Comparison of ENCODE assay signal across 23 cellular contexts in the genomic region with DNA sequence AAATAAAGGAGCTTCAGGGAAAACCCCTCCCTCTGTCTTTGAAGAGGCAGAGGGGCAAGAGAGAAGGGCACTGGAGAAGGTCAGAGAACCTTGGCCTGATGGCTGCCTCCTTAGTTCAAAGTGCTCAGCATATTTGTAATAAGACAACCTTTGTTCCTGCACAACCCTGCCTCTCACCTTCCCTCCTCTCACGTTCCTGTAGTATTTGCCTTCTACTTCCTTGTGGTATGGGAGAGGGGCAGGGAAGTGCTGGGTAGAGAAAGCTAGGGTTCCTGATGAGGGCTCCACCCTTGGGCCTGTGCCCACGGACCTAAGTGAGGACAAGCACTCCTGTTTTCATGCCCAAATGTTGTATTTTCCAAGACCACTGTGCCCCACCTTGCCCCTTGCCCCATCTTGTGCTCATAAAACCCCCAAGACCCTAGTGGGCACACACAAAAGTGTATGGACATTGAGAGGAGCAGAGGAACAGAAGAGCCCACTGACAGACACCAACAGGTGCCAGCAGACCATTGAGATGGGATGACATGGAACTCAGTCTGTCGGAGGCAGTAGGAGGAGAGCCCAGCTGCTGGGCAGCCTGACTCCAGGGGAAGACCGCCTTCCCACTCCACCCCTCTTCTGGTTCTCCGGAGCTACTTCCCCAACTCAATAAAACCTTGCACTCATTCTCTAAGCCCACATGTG.
"Had no signal": no experiment of that assay in that cellular context is flagged by ENCODE, and none has a peak within 500 bp of the region (broad histone marks: within the 10 kb centered on the region; RNA-seq: fewer than 3 reads in every experiment).

No MANE protein-coding gene starts in this region.

- H3K4me3 Mint-ChIP-seq: immature natural killer cell; memory B cell; naive thymus-derived CD4-positive, alpha-beta T cell; nephron; neural progenitor cell; type B pancreatic cell had no signal

- H3K27me3 ChIP-seq: neural progenitor cell, sigmoid colon, testis, tibial artery had no signal

- H3K9me3 ChIP-seq: prostate gland, testis had no signal

- H3K27ac ChIP-seq: neural progenitor cell, parathyroid adenoma, prostate gland, sigmoid colon, skin epidermis, testis, tibial artery had no signal

- H3K36me3 Mint-ChIP-seq: immature natural killer cell, neural progenitor cell, type B pancreatic cell had no signal

- H3K4me3 ChIP-seq: lung, neural progenitor cell, prostate gland, sigmoid colon, skin epidermis, testis, tibial artery had no signal

- DNase-seq: cortex of kidney; hypothalamus; immature natural killer cell; islet precursor cell; kidney glomerular epithelial cell; naive thymus-derived CD4-positive, alpha-beta T cell; right cardiac atrium; sigmoid colon; stimulated activated CD4-positive, alpha-beta T cell treated with anti-CD3 and anti-CD28 coated beads, Interleukin-15, amount 100 ng/mL, for 24 hours; stimulated activated CD4-positive, alpha-beta T cell treated with anti-CD3 and anti-CD28 coated beads, Interleukin-2, amount 100 ng/mL, for 48 hours; stimulated activated naive CD8-positive, alpha-beta T cell treated with anti-CD3 and anti-CD28 coated beads, Interleukin-15, Interleukin-2, amounts not matched to agents 100 U/mL and 50 U/mL, for 24 hours; substantia nigra; testis; tibial artery had no signal

- H3K27me3 Mint-ChIP-seq: type B pancreatic cell had no signal

- H3K4me1 ChIP-seq: neural progenitor cell, parathyroid adenoma, prostate gland, sigmoid colon, testis, tibial artery had no signal

- H3K4me1 Mint-ChIP-seq: immature natural killer cell, memory B cell, nephron, neural progenitor cell had no signal

- H3K27ac Mint-ChIP-seq: immature natural killer cell; memory B cell; naive thymus-derived CD4-positive, alpha-beta T cell; nephron; neural progenitor cell; type B pancreatic cell had no signal

- ATAC-seq: naive thymus-derived CD4-positive, alpha-beta T cell; right cardiac atrium; stimulated activated naive CD8-positive, alpha-beta T cell treated with anti-CD3 and anti-CD28 coated beads, Interleukin-15, Interleukin-2, amounts not matched to agents 100 U/mL and 50 U/mL, for 24 hours had no signal

- H3K36me3 ChIP-seq: neural progenitor cell, prostate gland, sigmoid colon, tibial artery had no signal

- FAIRE-seq: frontal cortex had no signal
